In the genomic region with DNA sequence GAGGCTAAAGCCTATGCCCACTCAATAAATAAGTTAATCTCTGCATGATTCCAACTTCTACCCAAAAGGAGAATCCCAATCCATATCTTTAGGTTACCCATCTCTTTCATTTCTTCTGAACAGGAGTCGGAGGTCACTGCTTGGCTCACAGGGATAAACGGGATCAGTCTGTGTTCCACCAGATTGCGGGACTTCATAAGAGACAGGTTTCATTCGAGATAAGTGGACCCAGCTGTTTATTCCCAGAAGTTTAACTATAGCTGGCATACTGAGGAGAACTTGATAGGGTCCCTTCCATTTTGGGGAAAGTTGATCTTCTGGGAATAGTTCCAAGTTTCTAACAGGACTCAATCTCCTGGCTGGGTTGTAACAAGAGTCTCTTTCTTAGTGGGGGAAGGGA, we compare ENCODE assay signal across 27 cellular contexts.
"Had no signal": no experiment of that assay in that cellular context is flagged by ENCODE, and none has a peak within 500 bp of the region (broad histone marks: within the 10 kb centered on the region; RNA-seq: fewer than 3 reads in every experiment).

No MANE protein-coding gene starts in this region.

- ATAC-seq: activated CD4-positive, CD25-positive, alpha-beta regulatory T cell treated with anti-CD3 and anti-CD28 coated beads, Interleukin-2, amount 50 U/mL, for 24 hours; stimulated activated naive B cell treated with anti-CD40 and anti-IgM and Interleukin-4, amounts not matched to agents 10 μg/mL and 1 μg/mL and 100 μg/mL, for 72 hours had no signal

- H3K27ac Mint-ChIP-seq: activated CD4-positive, alpha-beta memory T cell treated with anti-CD3 and anti-CD28 coated beads, Interleukin-2, amount 10 ng/mL, durations not matched to agents 7 days and 5 days; activated CD4-positive, alpha-beta T cell treated with anti-CD3 and anti-CD28 coated beads, Interleukin-2, amount 10 ng/mL, durations not matched to agents 7 days and 5 days; activated naive CD4-positive, alpha-beta T cell treated with anti-CD3 and anti-CD28 coated beads for 36 hours; activated naive CD8-positive, alpha-beta T cell treated with anti-CD3 and anti-CD28 coated beads, Interleukin-2, amount 10 ng/mL, durations not matched to agents 7 days and 5 days; mesothelial cell of epicardium; naive B cell; stimulated activated naive B cell treated with anti-CD40 and anti-IgM and Interleukin-4, amounts not matched to agents 10 μg/mL and 1 μg/mL and 100 μg/mL, for 72 hours; T-helper 1 cell treated with Interleukin-12 subunit alpha and Interleukin-12 subunit beta and Interleukin-4 antibody, amounts not matched to agents 30 μg/mL and 1 μg/mL, for 36 hours had no signal

- DNase-seq: activated CD4-positive, alpha-beta memory T cell treated with anti-CD3 and anti-CD28 coated beads, Interleukin-2, amount 10 ng/mL, durations not matched to agents 7 days and 5 days; activated CD4-positive, alpha-beta T cell treated with anti-CD3 and anti-CD28 coated beads, Interleukin-2, amount 10 ng/mL, durations not matched to agents 7 days and 5 days; activated effector memory CD4-positive, alpha-beta T cell treated with Interleukin-2 at 50 U/mL for 16 hours; activated naive CD4-positive, alpha-beta T cell treated with anti-CD3 and anti-CD28 coated beads for 36 hours; activated naive CD8-positive, alpha-beta T cell treated with anti-CD3 and anti-CD28 coated beads, Interleukin-2, amount 10 ng/mL, durations not matched to agents 7 days and 5 days; activated T-cell treated with anti-CD3 and anti-CD28 coated beads, Interleukin-2, amount 50 U/mL, for 48 hours; amniotic stem cell; caudate nucleus; cortex of kidney; foreskin fibroblast; heart right ventricle; naive B cell; nucleus accumbens; pancreas; stimulated activated CD4-positive, alpha-beta T cell treated with anti-CD3 and anti-CD28 coated beads, Interleukin-15, amount 100 ng/mL, for 24 hours; stimulated activated CD4-positive, alpha-beta T cell treated with anti-CD3 and anti-CD28 coated beads, Interleukin-2, amount 100 ng/mL, for 24 hours; stimulated activated naive B cell treated with anti-CD40 and anti-IgM and Interleukin-4, amounts not matched to agents 10 μg/mL and 1 μg/mL and 100 μg/mL, for 72 hours; stomach; T-helper 9 cell; thyroid gland; upper lobe of left lung; WERI-Rb-1 had no signal

- H3K36me3 ChIP-seq: pancreas, right atrium auricular region, thyroid gland, upper lobe of left lung, WERI-Rb-1 had no signal

- H3K27ac ChIP-seq: heart right ventricle, pancreas, right atrium auricular region, stomach, thyroid gland, upper lobe of left lung, vagina, WERI-Rb-1 had no signal

- H3K27me3 Mint-ChIP-seq: activated CD4-positive, alpha-beta memory T cell treated with anti-CD3 and anti-CD28 coated beads, Interleukin-2, amount 10 ng/mL, durations not matched to agents 7 days and 5 days; activated CD4-positive, alpha-beta T cell treated with anti-CD3 and anti-CD28 coated beads, Interleukin-2, amount 10 ng/mL, durations not matched to agents 7 days and 5 days; activated naive CD8-positive, alpha-beta T cell treated with anti-CD3 and anti-CD28 coated beads, Interleukin-2, amount 10 ng/mL, durations not matched to agents 7 days and 5 days; naive B cell; stimulated activated naive B cell treated with anti-CD40 and anti-IgM and Interleukin-4, amounts not matched to agents 10 μg/mL and 1 μg/mL and 100 μg/mL, for 72 hours had no signal

- H3K4me1 Mint-ChIP-seq: mesothelial cell of epicardium had no signal

- H3K4me3 Mint-ChIP-seq: activated CD4-positive, alpha-beta memory T cell treated with anti-CD3 and anti-CD28 coated beads, Interleukin-2, amount 10 ng/mL, durations not matched to agents 7 days and 5 days; activated CD4-positive, alpha-beta T cell treated with anti-CD3 and anti-CD28 coated beads, Interleukin-2, amount 10 ng/mL, durations not matched to agents 7 days and 5 days; activated naive CD4-positive, alpha-beta T cell treated with anti-CD3 and anti-CD28 coated beads for 36 hours; activated naive CD8-positive, alpha-beta T cell treated with anti-CD3 and anti-CD28 coated beads, Interleukin-2, amount 10 ng/mL, durations not matched to agents 7 days and 5 days; mesothelial cell of epicardium; naive B cell; stimulated activated naive B cell treated with anti-CD40 and anti-IgM and Interleukin-4, amounts not matched to agents 10 μg/mL and 1 μg/mL and 100 μg/mL, for 72 hours; T-helper 1 cell treated with Interleukin-12 subunit alpha and Interleukin-12 subunit beta and Interleukin-4 antibody, amounts not matched to agents 30 μg/mL and 1 μg/mL, for 36 hours had no signal

- H3K4me1 ChIP-seq: stomach, thyroid gland, upper lobe of left lung, vagina had no signal

- H3K27me3 ChIP-seq: heart right ventricle, pancreas, right atrium auricular region, stomach, thyroid gland, upper lobe of left lung, vagina had no signal

- H3K4me3 ChIP-seq: heart right ventricle, pancreas, right atrium auricular region, stomach, thyroid gland, upper lobe of left lung, vagina had no signal

- H3K9me3 ChIP-seq: thyroid gland had no signal
